ENCODE assay signal across 1 cellular context in genomic region chr18:28091197-28091596, GRCh38.
TF ChIP-seq lines count a peak whose summit lies in the region.

No MANE protein-coding gene starts in this region.

TF ChIP-seq in HepG2, 621 proteins besides CTCF, POLR2A, EP300 and RAD21 (continued from another document):
- TF ChIP-seq, protein P1, sequence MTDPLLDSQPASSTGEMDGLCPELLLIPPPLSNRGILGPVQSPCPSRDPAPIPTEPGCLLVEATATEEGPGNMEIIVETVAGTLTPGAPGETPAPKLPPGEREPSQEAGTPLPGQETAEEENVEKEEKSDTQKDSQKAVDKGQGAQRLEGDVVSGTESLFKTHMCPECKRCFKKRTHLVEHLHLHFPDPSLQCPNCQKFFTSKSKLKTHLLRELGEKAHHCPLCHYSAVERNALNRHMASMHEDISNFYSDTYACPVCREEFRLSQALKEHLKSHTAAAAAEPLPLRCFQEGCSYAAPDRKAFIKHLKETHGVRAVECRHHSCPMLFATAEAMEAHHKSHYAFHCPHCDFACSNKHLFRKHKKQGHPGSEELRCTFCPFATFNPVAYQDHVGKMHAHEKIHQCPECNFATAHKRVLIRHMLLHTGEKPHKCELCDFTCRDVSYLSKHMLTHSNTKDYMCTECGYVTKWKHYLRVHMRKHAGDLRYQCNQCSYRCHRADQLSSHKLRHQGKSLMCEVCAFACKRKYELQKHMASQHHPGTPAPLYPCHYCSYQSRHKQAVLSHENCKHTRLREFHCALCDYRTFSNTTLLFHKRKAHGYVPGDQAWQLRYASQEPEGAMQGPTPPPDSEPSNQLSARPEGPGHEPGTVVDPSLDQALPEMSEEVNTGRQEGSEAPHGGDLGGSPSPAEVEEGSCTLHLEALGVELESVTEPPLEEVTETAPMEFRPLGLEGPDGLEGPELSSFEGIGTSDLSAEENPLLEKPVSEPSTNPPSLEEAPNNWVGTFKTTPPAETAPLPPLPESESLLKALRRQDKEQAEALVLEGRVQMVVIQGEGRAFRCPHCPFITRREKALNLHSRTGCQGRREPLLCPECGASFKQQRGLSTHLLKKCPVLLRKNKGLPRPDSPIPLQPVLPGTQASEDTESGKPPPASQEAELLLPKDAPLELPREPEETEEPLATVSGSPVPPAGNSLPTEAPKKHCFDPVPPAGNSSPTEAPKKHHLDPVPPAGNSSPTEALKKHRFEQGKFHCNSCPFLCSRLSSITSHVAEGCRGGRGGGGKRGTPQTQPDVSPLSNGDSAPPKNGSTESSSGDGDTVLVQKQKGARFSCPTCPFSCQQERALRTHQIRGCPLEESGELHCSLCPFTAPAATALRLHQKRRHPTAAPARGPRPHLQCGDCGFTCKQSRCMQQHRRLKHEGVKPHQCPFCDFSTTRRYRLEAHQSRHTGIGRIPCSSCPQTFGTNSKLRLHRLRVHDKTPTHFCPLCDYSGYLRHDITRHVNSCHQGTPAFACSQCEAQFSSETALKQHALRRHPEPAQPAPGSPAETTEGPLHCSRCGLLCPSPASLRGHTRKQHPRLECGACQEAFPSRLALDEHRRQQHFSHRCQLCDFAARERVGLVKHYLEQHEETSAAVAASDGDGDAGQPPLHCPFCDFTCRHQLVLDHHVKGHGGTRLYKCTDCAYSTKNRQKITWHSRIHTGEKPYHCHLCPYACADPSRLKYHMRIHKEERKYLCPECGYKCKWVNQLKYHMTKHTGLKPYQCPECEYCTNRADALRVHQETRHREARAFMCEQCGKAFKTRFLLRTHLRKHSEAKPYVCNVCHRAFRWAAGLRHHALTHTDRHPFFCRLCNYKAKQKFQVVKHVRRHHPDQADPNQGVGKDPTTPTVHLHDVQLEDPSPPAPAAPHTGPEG (CRISPR knock-in tag; IDR thresholded peaks at IDR 0.05), result no peak
- peak; percentile 52; the same call in 1 of the 2 replicates for TF ChIP-seq SIX1 (CRISPR knock-in tag; IDR thresholded peaks at IDR 0.05; ENCODE audit: borderline replicate concordance)
- TF ChIP-seq, protein P2, sequence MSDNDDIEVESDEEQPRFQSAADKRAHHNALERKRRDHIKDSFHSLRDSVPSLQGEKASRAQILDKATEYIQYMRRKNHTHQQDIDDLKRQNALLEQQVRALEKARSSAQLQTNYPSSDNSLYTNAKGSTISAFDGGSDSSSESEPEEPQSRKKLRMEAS (IDR thresholded peaks at IDR 0.05), result no peak
- no peak for TF ChIP-seq FOXA1 (IDR thresholded peaks at IDR 0.05)
- TF ChIP-seq FOXA1 (CRISPR knock-in tag; IDR thresholded peaks at IDR 0.05), result peak; percentile 47; the same call in 1 of the 2 replicates
- TF ChIP-seq ZNF296 (CRISPR knock-in tag; conservative IDR thresholded peaks at IDR 0.05), result no peak
- TF ChIP-seq ZBTB21 (CRISPR knock-in tag; IDR thresholded peaks at IDR 0.05), result no peak
- no peak for TF ChIP-seq TP53 (CRISPR knock-in tag; conservative IDR thresholded peaks at IDR 0.05)
- TF ChIP-seq, protein P3, sequence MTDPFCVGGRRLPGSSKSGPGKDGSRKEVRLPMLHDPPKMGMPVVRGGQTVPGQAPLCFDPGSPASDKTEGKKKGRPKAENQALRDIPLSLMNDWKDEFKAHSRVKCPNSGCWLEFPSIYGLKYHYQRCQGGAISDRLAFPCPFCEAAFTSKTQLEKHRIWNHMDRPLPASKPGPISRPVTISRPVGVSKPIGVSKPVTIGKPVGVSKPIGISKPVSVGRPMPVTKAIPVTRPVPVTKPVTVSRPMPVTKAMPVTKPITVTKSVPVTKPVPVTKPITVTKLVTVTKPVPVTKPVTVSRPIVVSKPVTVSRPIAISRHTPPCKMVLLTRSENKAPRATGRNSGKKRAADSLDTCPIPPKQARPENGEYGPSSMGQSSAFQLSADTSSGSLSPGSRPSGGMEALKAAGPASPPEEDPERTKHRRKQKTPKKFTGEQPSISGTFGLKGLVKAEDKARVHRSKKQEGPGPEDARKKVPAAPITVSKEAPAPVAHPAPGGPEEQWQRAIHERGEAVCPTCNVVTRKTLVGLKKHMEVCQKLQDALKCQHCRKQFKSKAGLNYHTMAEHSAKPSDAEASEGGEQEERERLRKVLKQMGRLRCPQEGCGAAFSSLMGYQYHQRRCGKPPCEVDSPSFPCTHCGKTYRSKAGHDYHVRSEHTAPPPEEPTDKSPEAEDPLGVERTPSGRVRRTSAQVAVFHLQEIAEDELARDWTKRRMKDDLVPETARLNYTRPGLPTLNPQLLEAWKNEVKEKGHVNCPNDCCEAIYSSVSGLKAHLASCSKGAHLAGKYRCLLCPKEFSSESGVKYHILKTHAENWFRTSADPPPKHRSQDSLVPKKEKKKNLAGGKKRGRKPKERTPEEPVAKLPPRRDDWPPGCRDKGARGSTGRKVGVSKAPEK (CRISPR knock-in tag; IDR thresholded peaks at IDR 0.05; ENCODE audit: borderline replicate concordance), result no peak
- TF ChIP-seq ATF7-NPFF (CRISPR knock-in tag; IDR thresholded peaks at IDR 0.05; ENCODE audit: low read depth), result no peak
- TF ChIP-seq, protein P4, sequence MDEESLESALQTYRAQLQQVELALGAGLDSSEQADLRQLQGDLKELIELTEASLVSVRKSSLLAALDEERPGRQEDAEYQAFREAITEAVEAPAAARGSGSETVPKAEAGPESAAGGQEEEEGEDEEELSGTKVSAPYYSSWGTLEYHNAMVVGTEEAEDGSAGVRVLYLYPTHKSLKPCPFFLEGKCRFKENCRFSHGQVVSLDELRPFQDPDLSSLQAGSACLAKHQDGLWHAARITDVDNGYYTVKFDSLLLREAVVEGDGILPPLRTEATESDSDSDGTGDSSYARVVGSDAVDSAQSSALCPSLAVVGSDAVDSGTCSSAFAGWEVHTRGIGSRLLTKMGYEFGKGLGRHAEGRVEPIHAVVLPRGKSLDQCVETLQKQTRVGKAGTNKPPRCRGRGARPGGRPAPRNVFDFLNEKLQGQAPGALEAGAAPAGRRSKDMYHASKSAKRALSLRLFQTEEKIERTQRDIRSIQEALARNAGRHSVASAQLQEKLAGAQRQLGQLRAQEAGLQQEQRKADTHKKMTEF (CRISPR knock-in tag; IDR thresholded peaks at IDR 0.05), result peak; percentile 71
- TF ChIP-seq, protein P5, sequence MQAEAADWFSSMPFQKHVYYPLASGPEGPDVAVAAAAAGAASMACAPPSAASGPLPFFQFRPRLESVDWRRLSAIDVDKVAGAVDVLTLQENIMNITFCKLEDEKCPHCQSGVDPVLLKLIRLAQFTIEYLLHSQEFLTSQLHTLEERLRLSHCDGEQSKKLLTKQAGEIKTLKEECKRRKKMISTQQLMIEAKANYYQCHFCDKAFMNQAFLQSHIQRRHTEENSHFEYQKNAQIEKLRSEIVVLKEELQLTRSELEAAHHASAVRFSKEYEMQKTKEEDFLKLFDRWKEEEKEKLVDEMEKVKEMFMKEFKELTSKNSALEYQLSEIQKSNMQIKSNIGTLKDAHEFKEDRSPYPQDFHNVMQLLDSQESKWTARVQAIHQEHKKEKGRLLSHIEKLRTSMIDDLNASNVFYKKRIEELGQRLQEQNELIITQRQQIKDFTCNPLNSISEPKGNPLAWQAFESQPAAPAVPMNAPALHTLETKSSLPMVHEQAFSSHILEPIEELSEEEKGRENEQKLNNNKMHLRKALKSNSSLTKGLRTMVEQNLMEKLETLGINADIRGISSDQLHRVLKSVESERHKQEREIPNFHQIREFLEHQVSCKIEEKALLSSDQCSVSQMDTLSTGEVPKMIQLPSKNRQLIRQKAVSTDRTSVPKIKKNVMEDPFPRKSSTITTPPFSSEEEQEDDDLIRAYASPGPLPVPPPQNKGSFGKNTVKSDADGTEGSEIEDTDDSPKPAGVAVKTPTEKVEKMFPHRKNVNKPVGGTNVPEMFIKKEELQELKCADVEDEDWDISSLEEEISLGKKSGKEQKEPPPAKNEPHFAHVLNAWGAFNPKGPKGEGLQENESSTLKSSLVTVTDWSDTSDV (CRISPR knock-in tag; IDR thresholded peaks at IDR 0.05), result no peak
- TF ChIP-seq MED1 (CRISPR knock-in tag; IDR thresholded peaks at IDR 0.05), result peak; percentile 50; the same call in 1 of the 2 replicates
- TF ChIP-seq POLR2AphosphoS2 (IDR thresholded peaks at IDR 0.05; ENCODE audit: low read depth, low read length), result no peak
- no peak for TF ChIP-seq ZNF382 (CRISPR knock-in tag; IDR thresholded peaks at IDR 0.05; ENCODE audit: borderline replicate concordance)
TF ChIP-seq in HepG2: peak in this region for 57.
